ENCODE assay signal across 1 cellular context in the genomic region with DNA sequence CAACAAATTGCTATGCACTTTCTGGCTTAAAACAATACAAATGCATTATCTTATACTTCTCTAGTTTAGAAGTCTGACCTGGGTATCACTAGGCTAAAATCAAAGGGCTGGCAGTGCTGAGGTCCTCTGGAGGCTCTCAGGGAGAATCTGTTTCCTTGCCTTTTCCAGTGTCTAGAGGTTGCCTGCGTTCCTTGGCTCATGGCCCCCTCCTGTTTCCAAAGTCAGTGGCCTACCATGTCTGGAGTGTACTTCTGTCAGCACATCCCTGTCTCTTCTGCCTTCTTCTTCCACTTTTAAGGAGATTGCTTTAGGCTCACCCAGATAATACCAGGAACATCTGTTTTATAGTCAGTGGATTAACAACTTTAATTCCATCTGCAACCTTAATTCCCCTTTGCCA.
TF ChIP-seq lines count a peak whose summit lies in the region.

No MANE protein-coding gene starts in this region.

TF ChIP-seq in IMR-90, 13 proteins besides CTCF, POLR2A, EP300 and RAD21:
- TF ChIP-seq ELK1 (IDR thresholded peaks at IDR 0.05; ENCODE audit: borderline replicate concordance, low read depth, low read length) (no peak), BHLHE40 (IDR thresholded peaks at IDR 0.05; ENCODE audit: low read depth, low read length) (no peak), SMC3 (IDR thresholded peaks at IDR 0.05; ENCODE audit: low read depth, low read length) (no peak), MXI1 (IDR thresholded peaks at IDR 0.05; ENCODE audit: borderline replicate concordance, low read depth, low read length) (no peak), CHD1 (IDR thresholded peaks at IDR 0.05; ENCODE audit: low read depth, low read length) (no peak), MAFK (IDR thresholded peaks at IDR 0.05; ENCODE audit: low read depth, low read length) (no peak), FOS (IDR thresholded peaks at IDR 0.05; ENCODE audit: low read depth, low read length) (no peak), RCOR1 (IDR thresholded peaks at IDR 0.05; ENCODE audit: insufficient replicate concordance, low read length) (no peak), CEBPB (IDR thresholded peaks at IDR 0.05; ENCODE audit: low read depth, low read length) (no peak), RFX5 (IDR thresholded peaks at IDR 0.05; ENCODE audit: low read depth, low read length) (no peak), NFE2L2 (IDR thresholded peaks at IDR 0.05; ENCODE audit: low read depth, low read length) (no peak), MAZ (IDR thresholded peaks at IDR 0.05; ENCODE audit: borderline replicate concordance, low read depth, low read length) (no peak)
- TF ChIP-seq, protein P1, sequence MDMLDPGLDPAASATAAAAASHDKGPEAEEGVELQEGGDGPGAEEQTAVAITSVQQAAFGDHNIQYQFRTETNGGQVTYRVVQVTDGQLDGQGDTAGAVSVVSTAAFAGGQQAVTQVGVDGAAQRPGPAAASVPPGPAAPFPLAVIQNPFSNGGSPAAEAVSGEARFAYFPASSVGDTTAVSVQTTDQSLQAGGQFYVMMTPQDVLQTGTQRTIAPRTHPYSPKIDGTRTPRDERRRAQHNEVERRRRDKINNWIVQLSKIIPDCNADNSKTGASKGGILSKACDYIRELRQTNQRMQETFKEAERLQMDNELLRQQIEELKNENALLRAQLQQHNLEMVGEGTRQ (IDR thresholded peaks at IDR 0.05; ENCODE audit: low read depth, low read length): no peak
